Comparison of ENCODE assay signal across 7 cellular contexts in genomic region chr1:26391450-26391849, GRCh38. TPM values are rescaled to one million over a fixed set of nuclear protein-coding genes. Genes with fewer than 3 reads are reported as not detected.
DNase-seq lines count a peak whose midpoint lies in the region; FAIRE-seq and TF ChIP-seq lines count a peak whose summit lies in the region.

No MANE protein-coding gene starts in this region.

- H3K9me3 ChIP-seq in endothelial cell of umbilical vein (replicated peaks; ENCODE audit: control insufficient read depth, insufficient read depth, low read length) = no peaks in the 10 kb centered on the region

- dilution Hi-C loops in endothelial cell of umbilical vein (cut with MboI; ENCODE audit: extremely low pct_ligation_motif_present, low sequenced_read_pairs) = no loop called here

- H3K9me3 Mint-ChIP-seq in HFFc6 = no peaks in the 10 kb centered on the region

- no peaks in the 10 kb centered on the region for H4K20me1 ChIP-seq in endothelial cell of umbilical vein (replicated peaks; ENCODE audit: control insufficient read depth, extremely low read depth, insufficient read depth, low read length)

- DNase-seq in DMS114 treated with DMSO at 0.1 percent for 48 hours (lab: John Stamatoyannopoulos, UW; ENCODE audit: unreplicated experiment) (peak; percentile 41), HFFc6 (peak; percentile 53), T-helper 22 cell (ENCODE audit: low read depth) (peak; percentile 9), endothelial cell of umbilical vein (ENCODE audit: low read depth, low spot score) (peak; percentile 29), retina (peak; percentile 8), posterior cingulate gyrus (no peak), NCI-H187 (lab: John Stamatoyannopoulos, UW) (no peak)

- BruUV-seq in endothelial cell of umbilical vein (replicated peaks; lab: Mats Ljungman, UMichigan) = no TSS peak

- no peak overlapping the region for H2AFZ ChIP-seq in endothelial cell of umbilical vein (ENCODE audit: low read depth, low read length)

- no peak overlapping the region for H3K4me2 ChIP-seq in endothelial cell of umbilical vein (ENCODE audit: insufficient read depth, low read length)

- POLR2A ChIA-PET in endothelial cell of umbilical vein (lab: Charles Lee) = no interaction called here

- intact Hi-C loops in endothelial cell of umbilical vein (cut with micrococcal nuclease) (loop anchor here (1.0 to 10.0 kb wide), 2 partner anchors 116 to 287 kb away; no protein-coding TSS in a partner anchor), posterior cingulate gyrus (cut with DNase I) (no loop called here)

- no peak overlapping the region for H3K9ac ChIP-seq in endothelial cell of umbilical vein (replicated peaks; ENCODE audit: extremely low read depth, insufficient read depth, low read length)

- CTCF ChIA-PET in endothelial cell of umbilical vein (lab: Charles Lee) = interaction anchor here (0.6 to 2.4 kb wide), 13 partner anchors 13 to 394 kb away, joined by 3 to 15 read pairs (median 4); partner anchors contain the start of genes PAFAH2 and ZNF593

- H3K27me3 Mint-ChIP-seq in HFFc6 (ENCODE audit: insufficient read depth) = peaks cover 3% of the 10 kb centered on the region

- H3K27ac ChIP-seq in endothelial cell of umbilical vein (ENCODE audit: insufficient read depth, low read depth, low read length) = no peak overlapping the region

- no peaks in the 10 kb centered on the region for H3K36me3 Mint-ChIP-seq in HFFc6 (ENCODE audit: low read depth)

- no peaks in the 10 kb centered on the region for H3K9me1 ChIP-seq in endothelial cell of umbilical vein (replicated peaks; ENCODE audit: control insufficient read depth, extremely low read depth, insufficient read depth, low read length)

- peaks cover 26% of the 10 kb centered on the region for H3K4me1 Mint-ChIP-seq in HFFc6 (ENCODE audit: low read depth)

- no peaks in the 10 kb centered on the region for H3K4me1 ChIP-seq in endothelial cell of umbilical vein (ENCODE audit: control insufficient read depth, extremely low read depth, insufficient read depth, low read length)

- peaks cover 0 to 3% of the 10 kb centered on the region in 2 experiments for H3K27me3 ChIP-seq in endothelial cell of umbilical vein (ENCODE audit: control insufficient read depth in 2 of 2, insufficient read depth in 2 of 2, low read length in 2 of 2)

- no peak for TF ChIP-seq POLR2A in endothelial cell of umbilical vein (IDR thresholded peaks at IDR 0.05; ENCODE audit: low read depth, low read length)

- H3K4me3 ChIP-seq in endothelial cell of umbilical vein (replicated peaks in 1 of 3; ENCODE audit: insufficient read depth in 1 of 3, low read depth in 1 of 3, low read length in 3 of 3) = no peak overlapping the region

- FAIRE-seq in endothelial cell of umbilical vein (lab: Jason Lieb, UNC) = peak; percentile 82

- no peaks in the 10 kb centered on the region for H3K36me3 ChIP-seq in endothelial cell of umbilical vein (ENCODE audit: control insufficient read depth in 2 of 2, extremely low read depth in 1 of 2, insufficient read depth in 2 of 2, low read length in 2 of 2)

- no peaks in the 10 kb centered on the region for H3K79me2 ChIP-seq in endothelial cell of umbilical vein (ENCODE audit: control insufficient read depth, insufficient read depth, low read length)

- TF ChIP-seq CTCF in HFFc6 (IDR thresholded peaks at IDR 0.05) (peak; percentile 90), endothelial cell of umbilical vein (IDR thresholded peaks at IDR 0.05; ENCODE audit: extremely low read depth in 1 of 2, insufficient read depth in 1 of 2, low read depth in 1 of 2, low read length in 2 of 2) (peak; percentile 50 to 70)

- H3K4me3 Mint-ChIP-seq in HFFc6 = no peak overlapping the region

- no peak overlapping the region for H3K27ac Mint-ChIP-seq in HFFc6

TF ChIP-seq in endothelial cell of umbilical vein, 7 proteins besides CTCF, POLR2A, EP300 and RAD21:
- TF ChIP-seq POLR2AphosphoS5 (IDR thresholded peaks at IDR 0.05; ENCODE audit: insufficient read depth, low read depth, low read length) = no peak
- no peak for TF ChIP-seq EZH2 (IDR thresholded peaks at IDR 0.05; ENCODE audit: borderline replicate concordance, low read depth, low read length, severe bottlenecking)
- TF ChIP-seq FOS (IDR thresholded peaks at IDR 0.05; ENCODE audit: borderline replicate concordance, insufficient read depth, low read length) = no peak
- TF ChIP-seq MYC (IDR thresholded peaks at IDR 0.05; ENCODE audit: low read depth, low read length) = no peak
- no peak for TF ChIP-seq JUN (IDR thresholded peaks at IDR 0.05; ENCODE audit: borderline replicate concordance, insufficient read depth, insufficient read length, low read depth)
- no peak for TF ChIP-seq GATA2 (IDR thresholded peaks at IDR 0.05; ENCODE audit: insufficient read depth, insufficient read length, low read depth, low read length)
- no peak for TF ChIP-seq MAX (IDR thresholded peaks at IDR 0.05; ENCODE audit: insufficient read depth, insufficient read length)
TF ChIP-seq in endothelial cell of umbilical vein: peak in this region for 0.

RNA-seq across cellular contexts. Expression of gene ZNF683, which starts 18.9 kb away (rescaled TPM):
- total RNA-seq in HFFc6 (2021; fragmentation: NEBNext Ultra II Directional; extraction: Animal tissue kit (Norgen Biotek cat#: 25700)) = not detected
- not detected in 2 replicates for total RNA-seq in endothelial cell of umbilical vein
- polyA plus RNA-seq in endothelial cell of umbilical vein = not detected in 2 replicates
- polyA plus RNA-seq in endothelial cell of umbilical vein (2011; cell fraction: cytosol; rRNA removed) = not detected in 2 replicates
- polyA plus RNA-seq in endothelial cell of umbilical vein (2011; cell fraction: nucleus; rRNA removed) = not detected in 2 replicates
- not detected in 2 replicates for polyA plus RNA-seq in endothelial cell of umbilical vein (2012)
- polyA minus RNA-seq in endothelial cell of umbilical vein = not detected in 2 replicates
- polyA minus RNA-seq in endothelial cell of umbilical vein (2011; cell fraction: cytosol; rRNA and poly(A)+ RNA removed) = not detected
- polyA minus RNA-seq in endothelial cell of umbilical vein (2011; cell fraction: nucleus; rRNA and poly(A)+ RNA removed) = not detected in 2 replicates

RNA-seq across cellular contexts. Expression of gene LIN28A, which starts 19.2 kb away (rescaled TPM):
- total RNA-seq in HFFc6 (2021; fragmentation: NEBNext Ultra II Directional; extraction: Animal tissue kit (Norgen Biotek cat#: 25700)) = not detected
- not detected in 2 replicates for total RNA-seq in endothelial cell of umbilical vein
- 0.10 and 0.11 TPM in 2 replicates for polyA plus RNA-seq in endothelial cell of umbilical vein
- polyA plus RNA-seq in endothelial cell of umbilical vein (2011; cell fraction: cytosol; rRNA removed) = 0.01 TPM in 1 of 2 replicates, not detected in the other
- not detected in 2 replicates for polyA plus RNA-seq in endothelial cell of umbilical vein (2011; cell fraction: nucleus; rRNA removed)
- not detected in 2 replicates for polyA plus RNA-seq in endothelial cell of umbilical vein (2012)
- polyA minus RNA-seq in endothelial cell of umbilical vein = not detected in 2 replicates
- polyA minus RNA-seq in endothelial cell of umbilical vein (2011; cell fraction: cytosol; rRNA and poly(A)+ RNA removed) = not detected
- polyA minus RNA-seq in endothelial cell of umbilical vein (2011; cell fraction: nucleus; rRNA and poly(A)+ RNA removed) = not detected in 2 replicates

RNA-seq across cellular contexts. Expression of gene CRYBG2, which starts 37.5 kb away (rescaled TPM):
- total RNA-seq in HFFc6 (2021; fragmentation: NEBNext Ultra II Directional; extraction: Animal tissue kit (Norgen Biotek cat#: 25700)) = not detected
- not detected in 2 replicates for total RNA-seq in endothelial cell of umbilical vein
- not detected in 2 replicates for polyA plus RNA-seq in endothelial cell of umbilical vein
- polyA plus RNA-seq in endothelial cell of umbilical vein (2011; cell fraction: cytosol; rRNA removed) = not detected in 2 replicates
- not detected in 2 replicates for polyA plus RNA-seq in endothelial cell of umbilical vein (2011; cell fraction: nucleus; rRNA removed)
- not detected in 2 replicates for polyA plus RNA-seq in endothelial cell of umbilical vein (2012)
- not detected in 2 replicates for polyA minus RNA-seq in endothelial cell of umbilical vein
- polyA minus RNA-seq in endothelial cell of umbilical vein (2011; cell fraction: cytosol; rRNA and poly(A)+ RNA removed) = 1.3 TPM
- polyA minus RNA-seq in endothelial cell of umbilical vein (2011; cell fraction: nucleus; rRNA and poly(A)+ RNA removed) = not detected in 2 replicates

RNA-seq across cellular contexts. Expression of gene DHDDS, which starts 40.7 kb away (rescaled TPM):
- 10 to 100 TPM; 68.3 to 76.1 (median 70.8) TPM for total RNA-seq in HFFc6 (2021; fragmentation: NEBNext Ultra II Directional; extraction: Animal tissue kit (Norgen Biotek cat#: 25700))
- total RNA-seq in endothelial cell of umbilical vein = 60.3 and 70.7 TPM in 2 replicates
- polyA plus RNA-seq in endothelial cell of umbilical vein = 44.3 and 51.3 TPM in 2 replicates
- polyA plus RNA-seq in endothelial cell of umbilical vein (2011; cell fraction: cytosol; rRNA removed) = 35.8 and 37.8 TPM in 2 replicates
- polyA plus RNA-seq in endothelial cell of umbilical vein (2011; cell fraction: nucleus; rRNA removed) = 123 and 162 TPM in 2 replicates
- 51.7 and 53.6 TPM in 2 replicates for polyA plus RNA-seq in endothelial cell of umbilical vein (2012)
- 73.8 and 82.5 TPM in 2 replicates for polyA minus RNA-seq in endothelial cell of umbilical vein
- 14.1 TPM for polyA minus RNA-seq in endothelial cell of umbilical vein (2011; cell fraction: cytosol; rRNA and poly(A)+ RNA removed)
- polyA minus RNA-seq in endothelial cell of umbilical vein (2011; cell fraction: nucleus; rRNA and poly(A)+ RNA removed) = 57.1 and 73.2 TPM in 2 replicates

Comparison
In these comparisons a context has a peak if more than half of its experiments do, and no peak if none do; other contexts are left out.
1. DNase-seq: peak in DMS114 treated with DMSO at 0.1 percent for 48 hours (single experiment), HFFc6 (single experiment), T-helper 22 cell (single experiment), endothelial cell of umbilical vein (single experiment) and retina (single experiment); none in posterior cingulate gyrus (0 of 10) and NCI-H187 (0 of 2).